In genomic region chr18:14104906-14105748, GRCh38 we compare ENCODE assay signal across 1 cellular context.
TF ChIP-seq lines count a peak whose summit lies in the region.

No MANE protein-coding gene starts in this region.

TF ChIP-seq in HepG2, 621 proteins besides CTCF, POLR2A, EP300 and RAD21 (continued from another document):
- TF ChIP-seq, protein P1, sequence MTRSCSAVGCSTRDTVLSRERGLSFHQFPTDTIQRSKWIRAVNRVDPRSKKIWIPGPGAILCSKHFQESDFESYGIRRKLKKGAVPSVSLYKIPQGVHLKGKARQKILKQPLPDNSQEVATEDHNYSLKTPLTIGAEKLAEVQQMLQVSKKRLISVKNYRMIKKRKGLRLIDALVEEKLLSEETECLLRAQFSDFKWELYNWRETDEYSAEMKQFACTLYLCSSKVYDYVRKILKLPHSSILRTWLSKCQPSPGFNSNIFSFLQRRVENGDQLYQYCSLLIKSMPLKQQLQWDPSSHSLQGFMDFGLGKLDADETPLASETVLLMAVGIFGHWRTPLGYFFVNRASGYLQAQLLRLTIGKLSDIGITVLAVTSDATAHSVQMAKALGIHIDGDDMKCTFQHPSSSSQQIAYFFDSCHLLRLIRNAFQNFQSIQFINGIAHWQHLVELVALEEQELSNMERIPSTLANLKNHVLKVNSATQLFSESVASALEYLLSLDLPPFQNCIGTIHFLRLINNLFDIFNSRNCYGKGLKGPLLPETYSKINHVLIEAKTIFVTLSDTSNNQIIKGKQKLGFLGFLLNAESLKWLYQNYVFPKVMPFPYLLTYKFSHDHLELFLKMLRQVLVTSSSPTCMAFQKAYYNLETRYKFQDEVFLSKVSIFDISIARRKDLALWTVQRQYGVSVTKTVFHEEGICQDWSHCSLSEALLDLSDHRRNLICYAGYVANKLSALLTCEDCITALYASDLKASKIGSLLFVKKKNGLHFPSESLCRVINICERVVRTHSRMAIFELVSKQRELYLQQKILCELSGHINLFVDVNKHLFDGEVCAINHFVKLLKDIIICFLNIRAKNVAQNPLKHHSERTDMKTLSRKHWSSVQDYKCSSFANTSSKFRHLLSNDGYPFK (CRISPR knock-in tag; IDR thresholded peaks at IDR 0.05; ENCODE audit: borderline replicate concordance), result no peak
- TF ChIP-seq, protein P2, sequence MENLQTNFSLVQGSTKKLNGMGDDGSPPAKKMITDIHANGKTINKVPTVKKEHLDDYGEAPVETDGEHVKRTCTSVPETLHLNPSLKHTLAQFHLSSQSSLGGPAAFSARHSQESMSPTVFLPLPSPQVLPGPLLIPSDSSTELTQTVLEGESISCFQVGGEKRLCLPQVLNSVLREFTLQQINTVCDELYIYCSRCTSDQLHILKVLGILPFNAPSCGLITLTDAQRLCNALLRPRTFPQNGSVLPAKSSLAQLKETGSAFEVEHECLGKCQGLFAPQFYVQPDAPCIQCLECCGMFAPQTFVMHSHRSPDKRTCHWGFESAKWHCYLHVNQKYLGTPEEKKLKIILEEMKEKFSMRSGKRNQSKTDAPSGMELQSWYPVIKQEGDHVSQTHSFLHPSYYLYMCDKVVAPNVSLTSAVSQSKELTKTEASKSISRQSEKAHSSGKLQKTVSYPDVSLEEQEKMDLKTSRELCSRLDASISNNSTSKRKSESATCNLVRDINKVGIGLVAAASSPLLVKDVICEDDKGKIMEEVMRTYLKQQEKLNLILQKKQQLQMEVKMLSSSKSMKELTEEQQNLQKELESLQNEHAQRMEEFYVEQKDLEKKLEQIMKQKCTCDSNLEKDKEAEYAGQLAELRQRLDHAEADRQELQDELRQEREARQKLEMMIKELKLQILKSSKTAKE (CRISPR knock-in tag; IDR thresholded peaks at IDR 0.05; ENCODE audit: borderline replicate concordance), result no peak
- TF ChIP-seq AGO1 (IDR thresholded peaks at IDR 0.05; ENCODE audit: low read depth, low read length, poor library complexity, severe bottlenecking), result no peak
- no peak for TF ChIP-seq ZNF629 (CRISPR knock-in tag; conservative IDR thresholded peaks at IDR 0.05)
- no peak for TF ChIP-seq TFDP2 (CRISPR knock-in tag; IDR thresholded peaks at IDR 0.05)
- no peak for TF ChIP-seq RORA (CRISPR knock-in tag; IDR thresholded peaks at IDR 0.05)
- no peak for TF ChIP-seq GPBP1L1 (CRISPR knock-in tag; IDR thresholded peaks at IDR 0.05)
- TF ChIP-seq ZNF747 (CRISPR knock-in tag; IDR thresholded peaks at IDR 0.05; ENCODE audit: borderline replicate concordance), result no peak
- TF ChIP-seq ZBTB42 (CRISPR knock-in tag; IDR thresholded peaks at IDR 0.05), result no peak
- TF ChIP-seq ZNF543 (CRISPR knock-in tag; IDR thresholded peaks at IDR 0.05), result no peak
- TF ChIP-seq E2F5 (CRISPR knock-in tag; conservative IDR thresholded peaks at IDR 0.05), result no peak
